Comparison of ENCODE assay signal across 16 cellular contexts in genomic region chr5:58240286-58240685, GRCh38.
A peak's percentile ranks its signal among the peaks of the same experiment; 100 is the strongest.
DNase-seq lines count a peak whose midpoint lies in the region; ATAC-seq lines count a peak whose summit lies in the region.
"Had no signal": no experiment of that assay in that cellular context is flagged by ENCODE, and none has a peak within 500 bp of the region (broad histone marks: within the 10 kb centered on the region; RNA-seq: fewer than 3 reads in every experiment).

No MANE protein-coding gene starts in this region.

- H3K27ac ChIP-seq in SJSA1 = peak overlapping the region; percentile 63

- peaks cover 22% of the 10 kb centered on the region for H3K4me1 ChIP-seq in SJSA1 (replicated peaks)
- H3K4me1 ChIP-seq in skeletal muscle satellite cell (ENCODE audit: control insufficient read depth, insufficient read depth, low read length) = peaks cover 23% of the 10 kb centered on the region

- H3K27me3 Mint-ChIP-seq in activated CD8-positive, alpha-beta T cell treated with anti-CD3 and anti-CD28 coated beads, Interleukin-2, amount 10 ng/mL, durations not matched to agents 7 days and 5 days (ENCODE audit: low read depth) = no peaks in the 10 kb centered on the region
- H3K27me3 Mint-ChIP-seq: natural killer cell treated with Interleukin-12 subunit alpha and Interleukin-12 subunit beta and Interleukin-15 and Interleukin-18, amount 100 ng/mL, for 72 hours had no signal

- no peak overlapping the region for H3K4me3 Mint-ChIP-seq in activated CD8-positive, alpha-beta T cell treated with anti-CD3 and anti-CD28 coated beads, Interleukin-2, amount 10 ng/mL, durations not matched to agents 7 days and 5 days
- H3K4me3 Mint-ChIP-seq: natural killer cell treated with Interleukin-12 subunit alpha and Interleukin-12 subunit beta and Interleukin-15 and Interleukin-18, amount 100 ng/mL, for 72 hours; T-helper 2 cell treated with Interferon-gamma antibody and Interleukin-4, amounts not matched to agents 5 μg/mL and 100 μg/mL, for 36 hours had no signal

- H3K36me3 Mint-ChIP-seq in activated CD8-positive, alpha-beta T cell treated with anti-CD3 and anti-CD28 coated beads, Interleukin-2, amount 10 ng/mL, durations not matched to agents 7 days and 5 days (ENCODE audit: low read depth) = no peaks in the 10 kb centered on the region
- H3K36me3 Mint-ChIP-seq: natural killer cell treated with Interleukin-12 subunit alpha and Interleukin-12 subunit beta and Interleukin-15 and Interleukin-18, amount 100 ng/mL, for 72 hours had no signal

- CTCF ChIA-PET in activated CD8-positive, alpha-beta T cell treated with anti-CD3 and anti-CD28 coated beads, Interleukin-2, amount 10 ng/mL, durations not matched to agents 7 days and 5 days (lab: Charles Lee) = no interaction called here

- no peak overlapping the region for H3K27ac Mint-ChIP-seq in activated CD8-positive, alpha-beta T cell treated with anti-CD3 and anti-CD28 coated beads, Interleukin-2, amount 10 ng/mL, durations not matched to agents 7 days and 5 days
- H3K27ac Mint-ChIP-seq: natural killer cell treated with Interleukin-12 subunit alpha and Interleukin-12 subunit beta and Interleukin-15 and Interleukin-18, amount 100 ng/mL, for 72 hours; T-helper 2 cell treated with Interferon-gamma antibody and Interleukin-4, amounts not matched to agents 5 μg/mL and 100 μg/mL, for 36 hours had no signal

- H3K9me3 Mint-ChIP-seq in activated CD8-positive, alpha-beta T cell treated with anti-CD3 and anti-CD28 coated beads, Interleukin-2, amount 10 ng/mL, durations not matched to agents 7 days and 5 days (ENCODE audit: insufficient read depth) = no peaks in the 10 kb centered on the region
- H3K9me3 Mint-ChIP-seq: natural killer cell treated with Interleukin-12 subunit alpha and Interleukin-12 subunit beta and Interleukin-15 and Interleukin-18, amount 100 ng/mL, for 72 hours; T-helper 2 cell treated with Interferon-gamma antibody and Interleukin-4, amounts not matched to agents 5 μg/mL and 100 μg/mL, for 36 hours had no signal

- H3K4me3 ChIP-seq in SJSA1 (no peak overlapping the region), skeletal muscle satellite cell (ENCODE audit: low read length) (no peak overlapping the region)

- DNase-seq in HCEC 1CT = peak; percentile 76
- peak in 1 of 2 experiments; percentile 53 for DNase-seq in SJSA1 (ENCODE audit: low read depth in 1 of 2, low spot score in 2 of 2)
- peak; percentile 65 for DNase-seq in fibroblast of gingiva (ENCODE audit: low read depth)
- no peak for DNase-seq in DMS79 treated with DMSO at 0.1 percent for 48 hours (lab: John Stamatoyannopoulos, UW)
- DNase-seq in NCI-H2196 treated with DMSO at 0.1 percent for 48 hours (lab: John Stamatoyannopoulos, UW; ENCODE audit: unreplicated experiment) = no peak
- no peak for DNase-seq in activated CD8-positive, alpha-beta T cell treated with anti-CD3 and anti-CD28 coated beads, Interleukin-2, amount 10 ng/mL, durations not matched to agents 7 days and 5 days
- DNase-seq in NCI-H1092 (lab: John Stamatoyannopoulos, UW) = no peak
- DNase-seq: activated CD4-positive, alpha-beta T cell treated with anti-CD3 and anti-CD28 coated beads, Interleukin-2, amount 50 U/mL, for 4 hours; activated effector memory CD4-positive, alpha-beta T cell treated with Interleukin-2 at 50 U/mL for 16 hours; cerebellar nuclear complex; COR-L47; islet precursor cell; NCI-H2171 treated with DMSO at 0.1 percent for 48 hours had no signal

- H3K36me3 ChIP-seq in SJSA1 (no peaks in the 10 kb centered on the region), skeletal muscle satellite cell (ENCODE audit: insufficient read depth, low read length) (no peaks in the 10 kb centered on the region)

- H3K4me2 ChIP-seq in skeletal muscle satellite cell (ENCODE audit: low read length) = peak overlapping the region; percentile 21

- ATAC-seq in activated CD8-positive, alpha-beta T cell treated with anti-CD3 and anti-CD28 coated beads, Interleukin-2, amount 10 ng/mL, durations not matched to agents 7 days and 5 days = no peak
- ATAC-seq: natural killer cell treated with Interleukin-12 subunit alpha and Interleukin-12 subunit beta and Interleukin-15 and Interleukin-18, amount 100 ng/mL, for 72 hours had no signal

- POLR2A ChIA-PET in activated CD8-positive, alpha-beta T cell treated with anti-CD3 and anti-CD28 coated beads, Interleukin-2, amount 10 ng/mL, durations not matched to agents 7 days and 5 days (lab: Charles Lee) = no interaction called here

- no peaks in the 10 kb centered on the region for H3K9me3 ChIP-seq in SJSA1 (replicated peaks)
- H3K9me3 ChIP-seq in skeletal muscle satellite cell (replicated peaks; ENCODE audit: low read length) = no peaks in the 10 kb centered on the region

- H3K27me3 ChIP-seq in SJSA1 (replicated peaks) = no peaks in the 10 kb centered on the region
- no peaks in the 10 kb centered on the region for H3K27me3 ChIP-seq in skeletal muscle satellite cell (ENCODE audit: control insufficient read depth, insufficient read depth, low read length)

- no peak overlapping the region for H3K9ac ChIP-seq in skeletal muscle satellite cell (ENCODE audit: low read depth, low read length)

- H3K4me1 Mint-ChIP-seq in activated CD8-positive, alpha-beta T cell treated with anti-CD3 and anti-CD28 coated beads, Interleukin-2, amount 10 ng/mL, durations not matched to agents 7 days and 5 days (ENCODE audit: low read depth) = no peaks in the 10 kb centered on the region

Comparison
In these comparisons a context has a peak if more than half of its experiments do, and no peak if none do; other contexts are left out.
1. DNase-seq: peak in HCEC 1CT (single experiment) and fibroblast of gingiva (single experiment); none in DMS79 treated with DMSO at 0.1 percent for 48 hours (single experiment), NCI-H2196 treated with DMSO at 0.1 percent for 48 hours (single experiment), activated CD8-positive, alpha-beta T cell treated with anti-CD3 and anti-CD28 coated beads, Interleukin-2, amount 10 ng/mL, durations not matched to agents 7 days and 5 days (single experiment) and NCI-H1092 (single experiment).